9 cellular contexts compared by ENCODE assay signal in the genomic region with DNA sequence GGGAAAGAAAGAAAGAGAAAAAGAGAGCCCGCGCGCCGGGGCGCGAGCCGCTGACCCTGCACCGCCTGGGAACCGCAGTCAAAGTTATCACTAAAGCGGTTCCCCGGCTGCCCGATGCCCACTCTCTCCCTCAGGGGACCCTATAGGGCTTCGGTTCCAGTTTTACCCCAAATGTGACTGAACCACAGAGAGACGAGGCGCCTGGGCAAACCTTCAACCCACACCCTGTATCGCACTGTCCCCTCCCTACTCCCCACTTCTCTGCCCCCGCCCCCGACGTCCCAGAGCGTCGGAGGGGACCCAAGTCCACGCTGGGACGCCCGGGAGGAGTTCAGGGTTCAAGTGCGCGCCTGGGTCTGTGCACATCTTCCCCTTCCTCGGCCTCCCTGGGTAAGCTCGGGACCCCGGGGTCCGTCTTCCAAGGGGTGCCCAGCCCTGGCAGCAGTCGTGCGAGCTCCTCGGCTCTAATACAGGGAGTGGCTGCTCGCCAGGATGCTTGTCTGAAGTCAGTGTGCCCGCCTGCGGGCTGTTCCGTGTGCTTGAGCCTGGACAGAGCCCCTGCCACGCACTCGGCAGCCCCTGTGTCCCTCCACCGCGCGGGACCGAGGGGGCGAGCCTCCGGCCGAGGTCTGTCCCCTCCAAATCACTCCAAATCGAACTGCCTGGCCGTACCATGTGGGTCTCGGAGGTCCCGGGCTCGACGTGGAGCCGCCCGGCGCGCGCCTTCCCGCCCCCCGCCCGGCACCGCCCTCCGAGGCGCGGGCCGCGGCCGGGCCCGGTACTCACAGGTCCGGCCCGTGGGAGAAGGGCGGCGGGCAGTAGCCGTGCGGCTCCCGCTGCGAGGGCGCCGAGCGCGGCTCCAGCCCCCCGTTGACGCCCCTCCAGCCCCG. TPM values are rescaled to one million over a fixed set of nuclear protein-coding genes. Genes with fewer than 3 reads are reported as not detected.
DNase-seq lines count a peak whose midpoint lies in the region; ATAC-seq and TF ChIP-seq lines count a peak whose summit lies in the region.
"Had no signal": no experiment of that assay in that cellular context is flagged by ENCODE, and none has a peak within 500 bp of the region (broad histone marks: within the 10 kb centered on the region; RNA-seq: fewer than 3 reads in every experiment).

No MANE protein-coding gene starts in this region.

- H3K9me3 ChIP-seq in breast epithelium, result no peaks in the 10 kb centered on the region

- peak; percentile 42 for DNase-seq in NCI-H748 (lab: John Stamatoyannopoulos, UW; ENCODE audit: unreplicated experiment)
- no peak for DNase-seq in NCI-H748 treated with DMSO at 0.1 percent for 48 hours (lab: John Stamatoyannopoulos, UW)
- DNase-seq in breast epithelium (ENCODE audit: low spot score in 2 of 2), result no peak
- DNase-seq in left colon, result peak; percentile 32 to 45
- DNase-seq in stimulated activated CD4-positive, alpha-beta T cell treated with anti-CD3 and anti-CD28 coated beads, Interleukin-4, amount 100 ng/mL, for 4 hours, result peak; percentile 2 to 22
- no peak for DNase-seq in LoVo (ENCODE audit: low spot score)
- DNase-seq: DND-41 had no signal

- H3K4me3 ChIP-seq in breast epithelium, result peak overlapping the region; percentile 59 to 91 (median 63)

- no peaks in the 10 kb centered on the region for H3K4me1 ChIP-seq in breast epithelium

- ATAC-seq in HG02970 (IDR thresholded peaks at IDR 0.05; ENCODE audit: low FRiP score, unreplicated experiment) (peak; percentile 4), SK-N-SH treated with all-trans-retinoic acid at 6 μM for 48 hours (peak; percentile 48), left colon (peak; percentile 46)

- peak overlapping the region in 1 of 2 donors; percentile 22 for H3K27ac ChIP-seq in breast epithelium

- no peaks in the 10 kb centered on the region for H3K36me3 ChIP-seq in breast epithelium

- H3K27me3 ChIP-seq in breast epithelium, result peaks cover 0 to 11% of the 10 kb centered on the region in 2 donors

- intact Hi-C loops in breast epithelium (cut with DNase I; ENCODE audit: low total_unique reads), result no loop called here
- intact Hi-C loops in left colon (cut with DNase I, micrococcal nuclease), result no loop called here

- no peak for TF ChIP-seq CTCF in breast epithelium (IDR thresholded peaks at IDR 0.05)

- no peak for TF ChIP-seq POLR2A in breast epithelium (IDR thresholded peaks at IDR 0.05)

TF ChIP-seq in SK-N-SH treated with all-trans-retinoic acid at 6 μM for 48 hours, 23 proteins besides CTCF, POLR2A, EP300 and RAD21:
- TF ChIP-seq ZNF565 (CRISPR knock-in tag; conservative IDR thresholded peaks at IDR 0.05; ENCODE audit: low read depth) (no peak), BACH2 (CRISPR knock-in tag; IDR thresholded peaks at IDR 0.05; ENCODE audit: borderline replicate concordance) (no peak), ZFP3 (CRISPR knock-in tag; IDR thresholded peaks at IDR 0.05) (no peak), TOX (CRISPR knock-in tag; IDR thresholded peaks at IDR 0.05; ENCODE audit: borderline replicate concordance) (no peak), OSR1 (CRISPR knock-in tag; IDR thresholded peaks at IDR 0.05) (no peak)
- TF ChIP-seq, protein P1, sequence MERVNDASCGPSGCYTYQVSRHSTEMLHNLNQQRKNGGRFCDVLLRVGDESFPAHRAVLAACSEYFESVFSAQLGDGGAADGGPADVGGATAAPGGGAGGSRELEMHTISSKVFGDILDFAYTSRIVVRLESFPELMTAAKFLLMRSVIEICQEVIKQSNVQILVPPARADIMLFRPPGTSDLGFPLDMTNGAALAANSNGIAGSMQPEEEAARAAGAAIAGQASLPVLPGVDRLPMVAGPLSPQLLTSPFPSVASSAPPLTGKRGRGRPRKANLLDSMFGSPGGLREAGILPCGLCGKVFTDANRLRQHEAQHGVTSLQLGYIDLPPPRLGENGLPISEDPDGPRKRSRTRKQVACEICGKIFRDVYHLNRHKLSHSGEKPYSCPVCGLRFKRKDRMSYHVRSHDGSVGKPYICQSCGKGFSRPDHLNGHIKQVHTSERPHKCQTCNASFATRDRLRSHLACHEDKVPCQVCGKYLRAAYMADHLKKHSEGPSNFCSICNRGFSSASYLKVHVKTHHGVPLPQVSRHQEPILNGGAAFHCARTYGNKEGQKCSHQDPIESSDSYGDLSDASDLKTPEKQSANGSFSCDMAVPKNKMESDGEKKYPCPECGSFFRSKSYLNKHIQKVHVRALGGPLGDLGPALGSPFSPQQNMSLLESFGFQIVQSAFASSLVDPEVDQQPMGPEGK (CRISPR knock-in tag; IDR thresholded peaks at IDR 0.05; ENCODE audit: borderline replicate concordance), result no peak
- TF ChIP-seq, protein P2, sequence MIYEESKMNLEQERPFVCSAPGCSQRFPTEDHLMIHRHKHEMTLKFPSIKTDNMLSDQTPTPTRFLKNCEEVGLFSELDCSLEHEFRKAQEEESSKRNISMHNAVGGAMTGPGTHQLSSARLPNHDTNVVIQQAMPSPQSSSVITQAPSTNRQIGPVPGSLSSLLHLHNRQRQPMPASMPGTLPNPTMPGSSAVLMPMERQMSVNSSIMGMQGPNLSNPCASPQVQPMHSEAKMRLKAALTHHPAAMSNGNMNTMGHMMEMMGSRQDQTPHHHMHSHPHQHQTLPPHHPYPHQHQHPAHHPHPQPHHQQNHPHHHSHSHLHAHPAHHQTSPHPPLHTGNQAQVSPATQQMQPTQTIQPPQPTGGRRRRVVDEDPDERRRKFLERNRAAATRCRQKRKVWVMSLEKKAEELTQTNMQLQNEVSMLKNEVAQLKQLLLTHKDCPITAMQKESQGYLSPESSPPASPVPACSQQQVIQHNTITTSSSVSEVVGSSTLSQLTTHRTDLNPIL (CRISPR knock-in tag; IDR thresholded peaks at IDR 0.05; ENCODE audit: low read depth), result no peak

RNA-seq across cellular contexts. Expression of gene TRPC3, which starts 0.9 kb away (rescaled TPM):
- total RNA-seq in breast epithelium (under 1 TPM; 0.64 to 0.98 (median 0.88) TPM), left colon (1 to 10 TPM in 1 of 2 donors, under 1 TPM in 1; 0.52 to 1.1 TPM)

Comparison
In these comparisons a context has a peak if more than half of its experiments do, and no peak if none do; other contexts are left out.
1. DNase-seq: peak in NCI-H748 (single experiment), left colon (2 of 2) and stimulated activated CD4-positive, alpha-beta T cell treated with anti-CD3 and anti-CD28 coated beads, Interleukin-4, amount 100 ng/mL, for 4 hours (2 of 2); none in NCI-H748 treated with DMSO at 0.1 percent for 48 hours (single experiment), breast epithelium (0 of 2) and LoVo (single experiment).
2. Peak in every context shown above with its lines, with median percentiles within 50 percentile points of each other: ATAC-seq.